ENCODE assay signal across 29 cellular contexts in the genomic region with DNA sequence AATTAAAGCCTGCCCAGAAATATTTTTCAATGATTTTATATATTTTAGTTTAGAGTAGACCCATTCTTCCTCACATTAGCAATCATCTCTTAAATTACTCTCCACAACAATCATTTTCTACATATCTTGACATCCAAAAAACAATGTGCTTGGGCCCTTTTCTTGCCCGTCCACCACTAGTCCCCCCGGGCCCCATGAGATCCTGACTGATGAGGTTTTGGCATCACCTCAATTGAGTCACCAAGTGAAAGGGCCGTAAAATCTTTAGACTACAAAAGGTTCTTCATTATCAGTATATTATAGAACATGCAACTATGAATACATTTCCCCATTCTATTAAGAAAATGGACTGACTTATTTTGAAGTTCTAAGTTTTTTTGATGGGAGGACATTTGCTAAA. TPM values are rescaled to one million over a fixed set of nuclear protein-coding genes. Genes with fewer than 3 reads are reported as not detected.
"Had no signal": no experiment of that assay in that cellular context is flagged by ENCODE, and none has a peak within 500 bp of the region (broad histone marks: within the 10 kb centered on the region; RNA-seq: fewer than 3 reads in every experiment).

No MANE protein-coding gene starts in this region.

- ATAC-seq: activated naive CD4-positive, alpha-beta T cell treated with anti-CD3 and anti-CD28 coated beads, Interleukin-2, amount 50 U/mL, for 72 hours; effector memory CD8-positive, alpha-beta T cell; heart left ventricle; natural killer cell; right cardiac atrium; stimulated activated effector memory CD8-positive, alpha-beta T cell treated with anti-CD3 and anti-CD28 coated beads, Interleukin-12 subunit alpha, Interleukin-12 subunit beta, amount 100 ng/mL, for 72 hours had no signal

- H3K9me3 Mint-ChIP-seq: activated CD4-positive, alpha-beta memory T cell treated with anti-CD3 and anti-CD28 coated beads for 36 hours; activated CD4-positive, alpha-beta T cell treated with anti-CD3 and anti-CD28 coated beads, Interleukin-2, amount 10 ng/mL, durations not matched to agents 24 days and 14 days; activated naive CD4-positive, alpha-beta T cell treated with anti-CD3 and anti-CD28 coated beads, Interleukin-2, amount 50 U/mL, for 72 hours; effector memory CD8-positive, alpha-beta T cell; immature natural killer cell; memory B cell; natural killer cell; neural progenitor cell; stimulated activated effector memory CD8-positive, alpha-beta T cell treated with anti-CD3 and anti-CD28 coated beads, Interleukin-12 subunit alpha, Interleukin-12 subunit beta, amount 100 ng/mL, for 72 hours; stimulated activated naive CD8-positive, alpha-beta T cell treated with anti-CD3 and anti-CD28 coated beads, Interleukin-15, Interleukin-2, amounts not matched to agents 100 ng/mL and 50 ng/mL, for 24 hours; T-helper 1 cell treated with Interleukin-12 subunit alpha and Interleukin-12 subunit beta and Interleukin-4 antibody, amounts not matched to agents 30 μg/mL and 1 μg/mL, for 36 hours had no signal

- H3K27ac ChIP-seq: brain microvascular endothelial cell, heart left ventricle, neural progenitor cell, thoracic aorta, uterus had no signal

- H3K9ac ChIP-seq: neural progenitor cell had no signal

- H3K36me3 Mint-ChIP-seq: activated CD4-positive, alpha-beta memory T cell treated with anti-CD3 and anti-CD28 coated beads for 36 hours; memory B cell; natural killer cell; neural progenitor cell had no signal

- H3K27ac Mint-ChIP-seq: activated CD4-positive, alpha-beta memory T cell treated with anti-CD3 and anti-CD28 coated beads for 36 hours; activated CD4-positive, alpha-beta T cell treated with anti-CD3 and anti-CD28 coated beads, Interleukin-2, amount 10 ng/mL, durations not matched to agents 24 days and 14 days; activated naive CD4-positive, alpha-beta T cell treated with anti-CD3 and anti-CD28 coated beads, Interleukin-2, amount 50 U/mL, for 72 hours; effector memory CD8-positive, alpha-beta T cell; immature natural killer cell; memory B cell; natural killer cell; neural progenitor cell; stimulated activated effector memory CD8-positive, alpha-beta T cell treated with anti-CD3 and anti-CD28 coated beads, Interleukin-12 subunit alpha, Interleukin-12 subunit beta, amount 100 ng/mL, for 72 hours; stimulated activated naive CD8-positive, alpha-beta T cell treated with anti-CD3 and anti-CD28 coated beads, Interleukin-15, Interleukin-2, amounts not matched to agents 100 ng/mL and 50 ng/mL, for 24 hours; T-helper 1 cell treated with Interleukin-12 subunit alpha and Interleukin-12 subunit beta and Interleukin-4 antibody, amounts not matched to agents 30 μg/mL and 1 μg/mL, for 36 hours had no signal

- H3K36me3 ChIP-seq: brain microvascular endothelial cell, heart left ventricle, neural progenitor cell, thoracic aorta, uterus had no signal

- H2AFZ ChIP-seq: neural progenitor cell had no signal

- H3K27me3 Mint-ChIP-seq: activated CD4-positive, alpha-beta memory T cell treated with anti-CD3 and anti-CD28 coated beads for 36 hours; activated CD4-positive, alpha-beta T cell treated with anti-CD3 and anti-CD28 coated beads, Interleukin-2, amount 10 ng/mL, durations not matched to agents 24 days and 14 days; effector memory CD8-positive, alpha-beta T cell; memory B cell; stimulated activated naive CD8-positive, alpha-beta T cell treated with anti-CD3 and anti-CD28 coated beads, Interleukin-15, Interleukin-2, amounts not matched to agents 100 ng/mL and 50 ng/mL, for 24 hours had no signal

- H3K27me3 ChIP-seq: brain microvascular endothelial cell, neural progenitor cell, uterus had no signal

- H3K9me3 ChIP-seq: heart left ventricle, thoracic aorta, uterus had no signal

- H3K4me3 ChIP-seq: heart left ventricle, neural progenitor cell, thoracic aorta, uterus had no signal

- H3K4me2 ChIP-seq: neural progenitor cell had no signal

- H3K4me1 ChIP-seq: uterus had no signal

- FAIRE-seq: kidney had no signal

- H3K4me3 Mint-ChIP-seq: activated CD4-positive, alpha-beta memory T cell treated with anti-CD3 and anti-CD28 coated beads for 36 hours; activated CD4-positive, alpha-beta T cell treated with anti-CD3 and anti-CD28 coated beads, Interleukin-2, amount 10 ng/mL, durations not matched to agents 24 days and 14 days; effector memory CD8-positive, alpha-beta T cell; immature natural killer cell; memory B cell; natural killer cell; neural progenitor cell; stimulated activated effector memory CD8-positive, alpha-beta T cell treated with anti-CD3 and anti-CD28 coated beads, Interleukin-12 subunit alpha, Interleukin-12 subunit beta, amount 100 ng/mL, for 72 hours; stimulated activated naive CD8-positive, alpha-beta T cell treated with anti-CD3 and anti-CD28 coated beads, Interleukin-15, Interleukin-2, amounts not matched to agents 100 ng/mL and 50 ng/mL, for 24 hours; T-helper 1 cell treated with Interleukin-12 subunit alpha and Interleukin-12 subunit beta and Interleukin-4 antibody, amounts not matched to agents 30 μg/mL and 1 μg/mL, for 36 hours had no signal

- DNase-seq: activated CD4-positive, alpha-beta memory T cell treated with anti-CD3 and anti-CD28 coated beads for 36 hours; activated CD4-positive, alpha-beta T cell treated with anti-CD3 and anti-CD28 coated beads, Interleukin-2, amount 10 ng/mL, durations not matched to agents 24 days and 14 days; activated CD4-positive, CD25-positive, alpha-beta regulatory T cell treated with anti-CD3 and anti-CD28 coated beads, Interleukin-2, amount 50 U/mL, for 72 hours; activated CD8-positive, alpha-beta memory T cell treated with anti-CD3 and anti-CD28 coated beads, Interleukin-2, amount 50 U/mL, for 4 hours; activated T-cell treated with anti-CD3 and anti-CD28 coated beads, Interleukin-2, amount 50 U/mL, for 1 hour; caudate nucleus; cortex of kidney; effector memory CD8-positive, alpha-beta T cell; erythroblast; heart left ventricle; hypothalamus; immature natural killer cell; kidney; natural killer cell; occipital lobe; right cardiac atrium; stimulated activated CD4-positive, alpha-beta T cell treated with anti-CD3 and anti-CD28 coated beads, Interleukin-4, amount 100 ng/mL, for 1 hour; T-helper 9 cell; trophoblast cell; uterus had no signal

RNA-seq across cellular contexts. Expression of gene CDKL2, which starts 4.0 kb away (rescaled TPM):
- total RNA-seq: activated CD4-positive, alpha-beta T cell treated with anti-CD3 and anti-CD28 coated beads, Interleukin-2, amount 10 ng/mL, durations not matched to agents 24 days and 14 days; subcutaneous adipose tissue had no signal
